ENCODE assay signal across 2 cellular contexts in the genomic region with DNA sequence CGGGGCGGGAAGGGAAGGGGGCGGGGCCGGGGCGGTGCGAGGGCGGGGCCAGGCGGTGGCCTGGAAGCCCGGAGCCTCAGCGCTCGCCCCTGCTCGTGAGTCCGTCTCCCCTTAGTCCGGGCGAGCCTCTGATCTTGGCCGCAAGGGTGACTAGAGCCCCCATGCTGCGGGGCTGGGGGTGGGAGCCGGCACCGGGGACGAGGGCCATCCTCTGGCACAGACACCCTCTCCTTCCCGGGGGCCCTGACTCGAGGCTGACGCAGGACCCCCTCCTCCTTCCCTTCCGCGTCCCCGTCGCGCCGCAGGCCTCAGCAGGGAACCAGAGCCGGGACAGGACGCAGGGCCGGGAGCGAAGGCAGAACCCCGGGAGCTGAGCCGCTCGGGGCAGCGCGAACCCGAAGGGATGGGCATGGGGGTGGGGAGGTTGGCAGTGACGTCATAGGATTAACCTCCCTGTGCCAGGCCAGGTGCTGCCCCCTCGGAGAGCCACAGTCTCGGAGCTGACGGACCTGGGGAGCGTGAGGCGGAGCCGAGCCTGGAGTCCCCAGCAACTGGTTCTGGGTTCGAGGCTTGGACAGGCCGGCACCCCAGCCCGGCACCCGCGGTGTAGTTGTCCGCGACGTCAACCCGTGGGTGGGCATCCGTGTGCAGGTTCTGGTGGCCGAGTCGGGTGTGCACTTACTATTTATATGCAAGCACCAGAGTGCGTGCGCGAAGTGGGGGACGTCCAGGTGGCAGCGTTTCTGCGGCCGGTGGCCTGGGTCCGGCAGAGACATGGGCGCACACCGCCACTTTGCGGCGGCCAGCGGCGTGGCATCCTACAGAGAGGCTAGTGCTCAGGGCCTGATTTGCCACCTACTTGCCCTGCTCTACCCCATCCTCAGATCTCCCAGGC.
TF ChIP-seq lines count a peak whose summit lies in the region.

No MANE protein-coding gene starts in this region.

TF ChIP-seq in HEK293, 187 proteins besides CTCF, POLR2A, EP300 and RAD21 (continued from another document and continues in another):
- peak; percentile 28; the same call in 1 of the 2 replicates for TF ChIP-seq ZSCAN30 (tag by site-specific recombination; IDR thresholded peaks at IDR 0.05)
- TF ChIP-seq, protein P1, sequence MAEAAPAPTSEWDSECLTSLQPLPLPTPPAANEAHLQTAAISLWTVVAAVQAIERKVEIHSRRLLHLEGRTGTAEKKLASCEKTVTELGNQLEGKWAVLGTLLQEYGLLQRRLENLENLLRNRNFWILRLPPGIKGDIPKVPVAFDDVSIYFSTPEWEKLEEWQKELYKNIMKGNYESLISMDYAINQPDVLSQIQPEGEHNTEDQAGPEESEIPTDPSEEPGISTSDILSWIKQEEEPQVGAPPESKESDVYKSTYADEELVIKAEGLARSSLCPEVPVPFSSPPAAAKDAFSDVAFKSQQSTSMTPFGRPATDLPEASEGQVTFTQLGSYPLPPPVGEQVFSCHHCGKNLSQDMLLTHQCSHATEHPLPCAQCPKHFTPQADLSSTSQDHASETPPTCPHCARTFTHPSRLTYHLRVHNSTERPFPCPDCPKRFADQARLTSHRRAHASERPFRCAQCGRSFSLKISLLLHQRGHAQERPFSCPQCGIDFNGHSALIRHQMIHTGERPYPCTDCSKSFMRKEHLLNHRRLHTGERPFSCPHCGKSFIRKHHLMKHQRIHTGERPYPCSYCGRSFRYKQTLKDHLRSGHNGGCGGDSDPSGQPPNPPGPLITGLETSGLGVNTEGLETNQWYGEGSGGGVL (tag by site-specific recombination; IDR thresholded peaks at IDR 0.05), result peak; percentile 86
- TF ChIP-seq KLF8 (tag by site-specific recombination; IDR thresholded peaks at IDR 0.05), result peak; percentile 86
- peak; percentile 91 for TF ChIP-seq ZNF501 (tag by site-specific recombination; IDR thresholded peaks at IDR 0.05)
- TF ChIP-seq ZNF768 (tag by site-specific recombination; IDR thresholded peaks at IDR 0.05), result no peak
- TF ChIP-seq, protein P2, sequence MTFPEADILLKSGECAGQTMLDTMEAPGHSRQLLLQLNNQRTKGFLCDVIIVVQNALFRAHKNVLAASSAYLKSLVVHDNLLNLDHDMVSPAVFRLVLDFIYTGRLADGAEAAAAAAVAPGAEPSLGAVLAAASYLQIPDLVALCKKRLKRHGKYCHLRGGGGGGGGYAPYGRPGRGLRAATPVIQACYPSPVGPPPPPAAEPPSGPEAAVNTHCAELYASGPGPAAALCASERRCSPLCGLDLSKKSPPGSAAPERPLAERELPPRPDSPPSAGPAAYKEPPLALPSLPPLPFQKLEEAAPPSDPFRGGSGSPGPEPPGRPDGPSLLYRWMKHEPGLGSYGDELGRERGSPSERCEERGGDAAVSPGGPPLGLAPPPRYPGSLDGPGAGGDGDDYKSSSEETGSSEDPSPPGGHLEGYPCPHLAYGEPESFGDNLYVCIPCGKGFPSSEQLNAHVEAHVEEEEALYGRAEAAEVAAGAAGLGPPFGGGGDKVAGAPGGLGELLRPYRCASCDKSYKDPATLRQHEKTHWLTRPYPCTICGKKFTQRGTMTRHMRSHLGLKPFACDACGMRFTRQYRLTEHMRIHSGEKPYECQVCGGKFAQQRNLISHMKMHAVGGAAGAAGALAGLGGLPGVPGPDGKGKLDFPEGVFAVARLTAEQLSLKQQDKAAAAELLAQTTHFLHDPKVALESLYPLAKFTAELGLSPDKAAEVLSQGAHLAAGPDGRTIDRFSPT (tag by site-specific recombination; IDR thresholded peaks at IDR 0.05), result peak; percentile 95
- TF ChIP-seq, protein P3, sequence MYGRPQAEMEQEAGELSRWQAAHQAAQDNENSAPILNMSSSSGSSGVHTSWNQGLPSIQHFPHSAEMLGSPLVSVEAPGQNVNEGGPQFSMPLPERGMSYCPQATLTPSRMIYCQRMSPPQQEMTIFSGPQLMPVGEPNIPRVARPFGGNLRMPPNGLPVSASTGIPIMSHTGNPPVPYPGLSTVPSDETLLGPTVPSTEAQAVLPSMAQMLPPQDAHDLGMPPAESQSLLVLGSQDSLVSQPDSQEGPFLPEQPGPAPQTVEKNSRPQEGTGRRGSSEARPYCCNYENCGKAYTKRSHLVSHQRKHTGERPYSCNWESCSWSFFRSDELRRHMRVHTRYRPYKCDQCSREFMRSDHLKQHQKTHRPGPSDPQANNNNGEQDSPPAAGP (tag by site-specific recombination; IDR thresholded peaks at IDR 0.05), result peak; percentile 92
- TF ChIP-seq HOXC10 (CRISPR knock-in tag; IDR thresholded peaks at IDR 0.05), result no peak
- TF ChIP-seq, protein P4, sequence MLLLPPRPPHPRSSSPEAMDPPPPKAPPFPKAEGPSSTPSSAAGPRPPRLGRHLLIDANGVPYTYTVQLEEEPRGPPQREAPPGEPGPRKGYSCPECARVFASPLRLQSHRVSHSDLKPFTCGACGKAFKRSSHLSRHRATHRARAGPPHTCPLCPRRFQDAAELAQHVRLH (tag by site-specific recombination; IDR thresholded peaks at IDR 0.05), result no peak
- TF ChIP-seq ZNF24 (tag by site-specific recombination; IDR thresholded peaks at IDR 0.05), result peak; percentile 52; the same call in 1 of the 2 replicates
- TF ChIP-seq, protein P5, sequence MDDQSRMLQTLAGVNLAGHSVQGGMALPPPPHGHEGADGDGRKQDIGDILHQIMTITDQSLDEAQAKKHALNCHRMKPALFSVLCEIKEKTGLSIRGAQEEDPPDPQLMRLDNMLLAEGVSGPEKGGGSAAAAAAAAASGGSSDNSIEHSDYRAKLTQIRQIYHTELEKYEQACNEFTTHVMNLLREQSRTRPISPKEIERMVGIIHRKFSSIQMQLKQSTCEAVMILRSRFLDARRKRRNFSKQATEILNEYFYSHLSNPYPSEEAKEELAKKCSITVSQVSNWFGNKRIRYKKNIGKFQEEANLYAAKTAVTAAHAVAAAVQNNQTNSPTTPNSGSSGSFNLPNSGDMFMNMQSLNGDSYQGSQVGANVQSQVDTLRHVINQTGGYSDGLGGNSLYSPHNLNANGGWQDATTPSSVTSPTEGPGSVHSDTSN (CRISPR knock-in tag; IDR thresholded peaks at IDR 0.05), result peak; percentile 24; the same call in 1 of the 2 replicates
- TF ChIP-seq ZNF629 (tag by site-specific recombination; IDR thresholded peaks at IDR 0.05), result peak; percentile 98
- peak; percentile 41 for TF ChIP-seq WT1 (tag by site-specific recombination; IDR thresholded peaks at IDR 0.05)
- 0 out of 2 replicates have a peak, but pooled peaks have one; percentile 14 for TF ChIP-seq ZBTB1 (tag by site-specific recombination; IDR thresholded peaks at IDR 0.05)
- TF ChIP-seq ZNF366 (tag by site-specific recombination; conservative IDR thresholded peaks at IDR 0.05), result 0 out of 2 replicates have a peak, but pooled peaks have one; percentile 40
- TF ChIP-seq KLF9 (tag by site-specific recombination; IDR thresholded peaks at IDR 0.05; ENCODE audit: low read depth), result peak; percentile 70
- TF ChIP-seq ZIC2 (tag by site-specific recombination; IDR thresholded peaks at IDR 0.05), result peak; percentile 97
- peak; percentile 92; the same call in 1 of the 2 replicates for TF ChIP-seq ZNF2 (tag by site-specific recombination; IDR thresholded peaks at IDR 0.05)
- TF ChIP-seq, protein P6, sequence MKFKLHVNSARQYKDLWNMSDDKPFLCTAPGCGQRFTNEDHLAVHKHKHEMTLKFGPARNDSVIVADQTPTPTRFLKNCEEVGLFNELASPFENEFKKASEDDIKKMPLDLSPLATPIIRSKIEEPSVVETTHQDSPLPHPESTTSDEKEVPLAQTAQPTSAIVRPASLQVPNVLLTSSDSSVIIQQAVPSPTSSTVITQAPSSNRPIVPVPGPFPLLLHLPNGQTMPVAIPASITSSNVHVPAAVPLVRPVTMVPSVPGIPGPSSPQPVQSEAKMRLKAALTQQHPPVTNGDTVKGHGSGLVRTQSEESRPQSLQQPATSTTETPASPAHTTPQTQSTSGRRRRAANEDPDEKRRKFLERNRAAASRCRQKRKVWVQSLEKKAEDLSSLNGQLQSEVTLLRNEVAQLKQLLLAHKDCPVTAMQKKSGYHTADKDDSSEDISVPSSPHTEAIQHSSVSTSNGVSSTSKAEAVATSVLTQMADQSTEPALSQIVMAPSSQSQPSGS (tag by site-specific recombination; IDR thresholded peaks at IDR 0.05; ENCODE audit: low read depth), result peak; percentile 99
- no peak for TF ChIP-seq ZNF10 (tag by site-specific recombination; IDR thresholded peaks at IDR 0.05)

TF ChIP-seq in HepG2, 621 proteins besides CTCF, POLR2A, EP300 and RAD21 (continued from another document and continues in another):
- TF ChIP-seq, protein P7, sequence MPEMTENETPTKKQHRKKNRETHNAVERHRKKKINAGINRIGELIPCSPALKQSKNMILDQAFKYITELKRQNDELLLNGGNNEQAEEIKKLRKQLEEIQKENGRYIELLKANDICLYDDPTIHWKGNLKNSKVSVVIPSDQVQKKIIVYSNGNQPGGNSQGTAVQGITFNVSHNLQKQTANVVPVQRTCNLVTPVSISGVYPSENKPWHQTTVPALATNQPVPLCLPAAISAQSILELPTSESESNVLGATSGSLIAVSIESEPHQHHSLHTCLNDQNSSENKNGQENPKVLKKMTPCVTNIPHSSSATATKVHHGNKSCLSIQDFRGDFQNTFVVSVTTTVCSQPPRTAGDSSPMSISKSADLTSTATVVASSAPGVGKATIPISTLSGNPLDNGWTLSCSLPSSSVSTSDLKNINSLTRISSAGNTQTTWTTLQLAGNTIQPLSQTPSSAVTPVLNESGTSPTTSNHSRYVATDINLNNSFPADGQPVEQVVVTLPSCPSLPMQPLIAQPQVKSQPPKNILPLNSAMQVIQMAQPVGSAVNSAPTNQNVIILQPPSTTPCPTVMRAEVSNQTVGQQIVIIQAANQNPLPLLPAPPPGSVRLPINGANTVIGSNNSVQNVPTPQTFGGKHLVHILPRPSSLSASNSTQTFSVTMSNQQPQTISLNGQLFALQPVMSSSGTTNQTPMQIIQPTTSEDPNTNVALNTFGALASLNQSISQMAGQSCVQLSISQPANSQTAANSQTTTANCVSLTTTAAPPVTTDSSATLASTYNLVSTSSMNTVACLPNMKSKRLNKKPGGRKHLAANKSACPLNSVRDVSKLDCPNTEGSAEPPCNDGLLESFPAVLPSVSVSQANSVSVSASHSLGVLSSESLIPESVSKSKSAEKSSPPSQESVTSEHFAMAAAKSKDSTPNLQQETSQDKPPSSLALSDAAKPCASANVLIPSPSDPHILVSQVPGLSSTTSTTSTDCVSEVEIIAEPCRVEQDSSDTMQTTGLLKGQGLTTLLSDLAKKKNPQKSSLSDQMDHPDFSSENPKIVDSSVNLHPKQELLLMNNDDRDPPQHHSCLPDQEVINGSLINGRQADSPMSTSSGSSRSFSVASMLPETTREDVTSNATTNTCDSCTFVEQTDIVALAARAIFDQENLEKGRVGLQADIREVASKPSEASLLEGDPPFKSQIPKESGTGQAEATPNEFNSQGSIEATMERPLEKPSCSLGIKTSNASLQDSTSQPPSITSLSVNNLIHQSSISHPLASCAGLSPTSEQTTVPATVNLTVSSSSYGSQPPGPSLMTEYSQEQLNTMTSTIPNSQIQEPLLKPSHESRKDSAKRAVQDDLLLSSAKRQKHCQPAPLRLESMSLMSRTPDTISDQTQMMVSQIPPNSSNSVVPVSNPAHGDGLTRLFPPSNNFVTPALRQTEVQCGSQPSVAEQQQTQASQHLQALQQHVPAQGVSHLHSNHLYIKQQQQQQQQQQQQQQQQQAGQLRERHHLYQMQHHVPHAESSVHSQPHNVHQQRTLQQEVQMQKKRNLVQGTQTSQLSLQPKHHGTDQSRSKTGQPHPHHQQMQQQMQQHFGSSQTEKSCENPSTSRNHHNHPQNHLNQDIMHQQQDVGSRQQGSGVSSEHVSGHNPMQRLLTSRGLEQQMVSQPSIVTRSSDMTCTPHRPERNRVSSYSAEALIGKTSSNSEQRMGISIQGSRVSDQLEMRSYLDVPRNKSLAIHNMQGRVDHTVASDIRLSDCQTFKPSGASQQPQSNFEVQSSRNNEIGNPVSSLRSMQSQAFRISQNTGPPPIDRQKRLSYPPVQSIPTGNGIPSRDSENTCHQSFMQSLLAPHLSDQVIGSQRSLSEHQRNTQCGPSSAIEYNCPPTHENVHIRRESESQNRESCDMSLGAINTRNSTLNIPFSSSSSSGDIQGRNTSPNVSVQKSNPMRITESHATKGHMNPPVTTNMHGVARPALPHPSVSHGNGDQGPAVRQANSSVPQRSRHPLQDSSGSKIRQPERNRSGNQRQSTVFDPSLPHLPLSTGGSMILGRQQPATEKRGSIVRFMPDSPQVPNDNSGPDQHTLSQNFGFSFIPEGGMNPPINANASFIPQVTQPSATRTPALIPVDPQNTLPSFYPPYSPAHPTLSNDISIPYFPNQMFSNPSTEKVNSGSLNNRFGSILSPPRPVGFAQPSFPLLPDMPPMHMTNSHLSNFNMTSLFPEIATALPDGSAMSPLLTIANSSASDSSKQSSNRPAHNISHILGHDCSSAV (CRISPR knock-in tag; IDR thresholded peaks at IDR 0.05; ENCODE audit: borderline replicate concordance), result no peak
- TF ChIP-seq, protein P8, sequence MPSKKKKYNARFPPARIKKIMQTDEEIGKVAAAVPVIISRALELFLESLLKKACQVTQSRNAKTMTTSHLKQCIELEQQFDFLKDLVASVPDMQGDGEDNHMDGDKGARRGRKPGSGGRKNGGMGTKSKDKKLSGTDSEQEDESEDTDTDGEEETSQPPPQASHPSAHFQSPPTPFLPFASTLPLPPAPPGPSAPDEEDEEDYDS (CRISPR knock-in tag; IDR thresholded peaks at IDR 0.05), result no peak; the same call in 1 of the 2 replicates
- no peak; the same call in 1 of the 2 replicates for TF ChIP-seq BCL6 (CRISPR knock-in tag; IDR thresholded peaks at IDR 0.05)
- TF ChIP-seq ZNF615 (CRISPR knock-in tag; IDR thresholded peaks at IDR 0.05; ENCODE audit: borderline replicate concordance), result no peak
- peak; percentile 37; the same call in 1 of the 2 replicates for TF ChIP-seq MED1 (CRISPR knock-in tag; IDR thresholded peaks at IDR 0.05)
- no peak for TF ChIP-seq ZNF546 (CRISPR knock-in tag; conservative IDR thresholded peaks at IDR 0.05)
- peak; percentile 51; the same call in 1 of the 2 replicates for TF ChIP-seq ZNF335 (CRISPR knock-in tag; IDR thresholded peaks at IDR 0.05)
- TF ChIP-seq, protein P9, sequence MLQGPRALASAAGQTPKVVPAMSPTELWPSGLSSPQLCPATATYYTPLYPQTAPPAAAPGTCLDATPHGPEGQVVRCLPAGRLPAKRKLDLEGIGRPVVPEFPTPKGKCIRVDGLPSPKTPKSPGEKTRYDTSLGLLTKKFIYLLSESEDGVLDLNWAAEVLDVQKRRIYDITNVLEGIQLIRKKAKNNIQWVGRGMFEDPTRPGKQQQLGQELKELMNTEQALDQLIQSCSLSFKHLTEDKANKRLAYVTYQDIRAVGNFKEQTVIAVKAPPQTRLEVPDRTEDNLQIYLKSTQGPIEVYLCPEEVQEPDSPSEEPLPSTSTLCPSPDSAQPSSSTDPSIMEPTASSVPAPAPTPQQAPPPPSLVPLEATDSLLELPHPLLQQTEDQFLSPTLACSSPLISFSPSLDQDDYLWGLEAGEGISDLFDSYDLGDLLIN (CRISPR knock-in tag; IDR thresholded peaks at IDR 0.05; ENCODE audit: borderline replicate concordance), result peak; percentile 92; the same call in 1 of the 2 replicates
- 0 out of 2 replicates have a peak, but pooled peaks have one; percentile 2 for TF ChIP-seq BHLHE40 (IDR thresholded peaks at IDR 0.05; ENCODE audit: low read length)
- 0 out of 2 replicates have a peak, but pooled peaks have one; percentile 14 for TF ChIP-seq U2AF2 (IDR thresholded peaks at IDR 0.05; ENCODE audit: low read depth, low read length)
- peak; percentile 57 for TF ChIP-seq HNRNPK (IDR thresholded peaks at IDR 0.05; ENCODE audit: low read depth, low read length, poor library complexity, severe bottlenecking)
